ENCODE assay signal across 10 cellular contexts in the genomic region with DNA sequence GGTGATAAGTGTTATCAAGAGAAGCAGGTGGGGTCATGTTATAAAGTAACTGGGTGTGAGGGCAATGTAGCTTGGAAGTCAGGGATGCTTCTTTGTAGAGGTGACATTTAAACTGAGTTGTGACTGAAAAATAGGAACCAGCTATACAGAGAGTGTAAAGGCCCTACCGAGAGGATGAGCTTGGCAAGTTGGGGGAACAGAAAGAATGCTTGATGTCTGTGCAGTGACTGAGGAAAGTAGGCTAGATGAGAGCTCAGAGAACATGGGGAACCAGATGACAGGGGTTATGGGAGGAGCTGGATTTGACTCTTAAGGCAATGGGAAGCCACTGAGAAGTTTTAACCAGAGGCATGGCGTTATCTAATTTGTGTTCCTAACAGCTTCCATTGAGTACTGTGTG.
DNase-seq lines count a peak whose midpoint lies in the region; ATAC-seq, FAIRE-seq and TF ChIP-seq lines count a peak whose summit lies in the region.
"Had no signal": no experiment of that assay in that cellular context is flagged by ENCODE, and none has a peak within 500 bp of the region (broad histone marks: within the 10 kb centered on the region; RNA-seq: fewer than 3 reads in every experiment).

No MANE protein-coding gene starts in this region.

- no peak for FAIRE-seq in small intestine (lab: Jason Lieb, UNC)

- H3K27me3 Mint-ChIP-seq in T-cell: no peaks in the 10 kb centered on the region

- no peaks in the 10 kb centered on the region for H3K9me3 Mint-ChIP-seq in T-cell

- peak overlapping the region; percentile 0 to 60 (median 23) for H3K4me3 Mint-ChIP-seq in T-cell

- DNase-seq in NOMO-1 (lab: John Stamatoyannopoulos, UW; ENCODE audit: unreplicated experiment in 2 of 2): peak; percentile 23 to 30
- DNase-seq in NOMO-1 treated with dmso at 0.1 percent for 144 hours (lab: John Stamatoyannopoulos, UW; ENCODE audit: unreplicated experiment): no peak
- DNase-seq in T-cell: no peak
- DNase-seq in small intestine: no peak
- DNase-seq in foreskin fibroblast: no peak
- DNase-seq in anterior cingulate cortex (lab: John Stamatoyannopoulos, UW): no peak
- DNase-seq: NCI-H2107, Right ventricle myocardium superior had no signal

- no peak for ATAC-seq in T-cell (replicated peaks in 1 of 4)
- no peak for ATAC-seq in GM21786 (IDR thresholded peaks at IDR 0.05; ENCODE audit: unreplicated experiment)

- peak overlapping the region; percentile 66 to 93 for H3K27ac ChIP-seq in small intestine (ENCODE audit: low read depth in 1 of 2, low read length in 1 of 2)

- no peak for TF ChIP-seq CTCF in foreskin fibroblast (IDR thresholded peaks at IDR 0.05; ENCODE audit: low read depth, low read length)

- no peaks in the 10 kb centered on the region for H3K27me3 ChIP-seq in endocrine pancreas (ENCODE audit: control insufficient read depth, insufficient read depth, low read length)
- no peaks in the 10 kb centered on the region for H3K27me3 ChIP-seq in small intestine (ENCODE audit: control insufficient read depth in 2 of 2, insufficient read depth in 2 of 2, low read length in 2 of 2)

- peak overlapping the region; percentile 90 to 94 for H3K27ac Mint-ChIP-seq in T-cell

- peaks cover 98 to 100% (median 99%) of the 10 kb centered on the region in 3 donors for H3K4me1 Mint-ChIP-seq in T-cell

- no peaks in the 10 kb centered on the region for H3K9me3 ChIP-seq in endocrine pancreas (ENCODE audit: control insufficient read depth, low read length)
- no peaks in the 10 kb centered on the region for H3K9me3 ChIP-seq in small intestine (ENCODE audit: control insufficient read depth, low read depth)

- POLR2A ChIA-PET in T-cell (lab: Charles Lee): interaction anchor here (0.5 to 3.0 kb wide), 16 partner anchors 10 to 1909 kb away, joined by 3 to 33 read pairs (median 3); partner anchors contain the start of genes DOCK10 (in 1 of the 2) and RHBDD1 (in 1 of the 2)

- H3K36me3 ChIP-seq in endocrine pancreas (ENCODE audit: control insufficient read depth, insufficient read depth, low read length): no peaks in the 10 kb centered on the region
- no peaks in the 10 kb centered on the region for H3K36me3 ChIP-seq in small intestine (ENCODE audit: control insufficient read depth in 2 of 2, insufficient read depth in 2 of 2, low read length in 2 of 2)

- H3K4me3 ChIP-seq in endocrine pancreas (ENCODE audit: control insufficient read depth, insufficient read depth, low read length): peak overlapping the region; percentile 9
- no peak overlapping the region for H3K4me3 ChIP-seq in small intestine (ENCODE audit: low read depth in 1 of 2, low read length in 2 of 2)
- no peak overlapping the region for H3K4me3 ChIP-seq in foreskin fibroblast (ENCODE audit: low read depth in 1 of 2, low read length in 2 of 2)

- peaks cover 56% of the 10 kb centered on the region for H3K36me3 Mint-ChIP-seq in T-cell

- CTCF ChIA-PET in T-cell (lab: Charles Lee): interaction anchor here (0.6 to 3.2 kb wide), 14 partner anchors 10 to 1914 kb away, joined by 3 to 16 read pairs (median 4); no protein-coding TSS in a partner anchor

- H3K4me1 ChIP-seq in endocrine pancreas (ENCODE audit: control insufficient read depth, insufficient read depth, low read length) (peaks cover 44% of the 10 kb centered on the region), small intestine (ENCODE audit: control insufficient read depth in 2 of 2, insufficient read depth in 1 of 2, low read depth in 1 of 2, low read length in 1 of 2) (peaks cover 0 to 5% of the 10 kb centered on the region in 2 donors)

- 40 to 58% (median 54%) methylated on average over 2 of the region's 2 CpGs for WGBS in small intestine, 3 donors

- H3K9ac ChIP-seq in endocrine pancreas (ENCODE audit: control insufficient read depth, insufficient read depth, low read length): peak overlapping the region; percentile 66

Comparison
In these comparisons a context has a peak if more than half of its experiments do, and no peak if none do; other contexts are left out.
1. DNase-seq: peak in NOMO-1 (2 of 2); none in NOMO-1 treated with dmso at 0.1 percent for 144 hours (single experiment), T-cell (0 of 34), small intestine (single experiment), foreskin fibroblast (0 of 2) and anterior cingulate cortex (0 of 58).